Comparison of ENCODE assay signal across 1 cellular context in genomic region chr12:100573499-100574261, GRCh38.
TF ChIP-seq lines count a peak whose summit lies in the region.

GAS2L3 (plus strand) TSS chr12:100573684; CDS start chr12:100594905, 21,221 bp downstream.

TF ChIP-seq in HEK293, 187 proteins besides CTCF, POLR2A, EP300 and RAD21 (continued from another document):
- TF ChIP-seq ZEB2 (tag by site-specific recombination; IDR thresholded peaks at IDR 0.05) = peak; percentile 80
- TF ChIP-seq ZFP41 (tag by site-specific recombination; IDR thresholded peaks at IDR 0.05; ENCODE audit: borderline replicate concordance) = no peak
- TF ChIP-seq ZNF366 (tag by site-specific recombination; conservative IDR thresholded peaks at IDR 0.05) = peak; percentile 21
- 0 out of 2 replicates have a peak, but pooled peaks have one; percentile 3 for TF ChIP-seq ZBTB48 (tag by site-specific recombination; IDR thresholded peaks at IDR 0.05)
- no peak; the same call in 1 of the 2 replicates for TF ChIP-seq BCL11B (tag by site-specific recombination; IDR thresholded peaks at IDR 0.05; ENCODE audit: low read depth)
- TF ChIP-seq YY1 (tag by site-specific recombination; IDR thresholded peaks at IDR 0.05) = no peak
- TF ChIP-seq ZNF426 (tag by site-specific recombination; IDR thresholded peaks at IDR 0.05) = no peak
- peak; percentile 85; the same call in 1 of the 2 replicates for TF ChIP-seq ZNF561 (tag by site-specific recombination; IDR thresholded peaks at IDR 0.05; ENCODE audit: borderline replicate concordance)
- TF ChIP-seq EGR2 (tag by site-specific recombination; IDR thresholded peaks at IDR 0.05; ENCODE audit: low read depth) = peak; percentile 83
- TF ChIP-seq REST (tag by site-specific recombination; IDR thresholded peaks at IDR 0.05) = no peak
- TF ChIP-seq ZNF423 (tag by site-specific recombination; IDR thresholded peaks at IDR 0.05) = 0 out of 2 replicates have a peak, but pooled peaks have one; percentile 14
- TF ChIP-seq ZNF549 (tag by site-specific recombination; IDR thresholded peaks at IDR 0.05) = no peak
- no peak for TF ChIP-seq ZNF624 (tag by site-specific recombination; IDR thresholded peaks at IDR 0.05)
- TF ChIP-seq ZNF112 (tag by site-specific recombination; IDR thresholded peaks at IDR 0.05) = no peak
